ENCODE assay signal across 23 cellular contexts in the genomic region with DNA sequence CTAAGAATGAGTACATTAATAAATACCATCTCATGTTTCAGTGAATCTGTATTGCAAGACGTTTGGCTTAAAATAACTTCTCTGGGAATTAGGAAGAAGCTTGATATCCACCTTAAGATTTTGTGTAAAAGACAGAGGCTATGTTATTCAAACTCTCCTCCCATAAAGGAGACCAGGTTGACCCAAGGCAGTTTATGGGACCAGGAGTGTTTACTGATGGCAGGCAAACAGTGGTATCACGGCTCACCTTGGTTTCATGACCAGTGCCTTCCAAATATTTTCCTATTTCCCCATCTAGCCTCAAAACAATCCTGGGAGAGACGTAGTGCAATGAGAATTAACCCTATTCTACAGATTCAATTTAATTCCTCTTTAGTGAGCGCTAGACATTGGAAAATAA.
DNase-seq lines count a peak whose midpoint lies in the region; ATAC-seq and TF ChIP-seq lines count a peak whose summit lies in the region.
"Had no signal": no experiment of that assay in that cellular context is flagged by ENCODE, and none has a peak within 500 bp of the region (broad histone marks: within the 10 kb centered on the region; RNA-seq: fewer than 3 reads in every experiment).

No MANE protein-coding gene starts in this region.

- no peaks in the 10 kb centered on the region for H3K79me2 ChIP-seq in neural cell (replicated peaks; ENCODE audit: insufficient read depth, low read length)

- H2AFZ ChIP-seq in neural cell (ENCODE audit: low read depth, low read length), result no peak overlapping the region

- no peaks in the 10 kb centered on the region for H3K36me3 ChIP-seq in colonic mucosa
- no peaks in the 10 kb centered on the region for H3K36me3 ChIP-seq in neural cell (ENCODE audit: insufficient read depth, low read length)
- H3K36me3 ChIP-seq: BE2C, BLaER1 had no signal

- H3F3A ChIP-seq in neural cell (ENCODE audit: insufficient read depth, low read length, poor library complexity, severe bottlenecking), result no peaks in the 10 kb centered on the region

- no peak overlapping the region for H3K27ac ChIP-seq in colonic mucosa
- H3K27ac ChIP-seq in neural cell (ENCODE audit: low read length), result peak overlapping the region; percentile 62
- H3K27ac ChIP-seq: BLaER1 had no signal

- intact Hi-C loops in colonic mucosa (cut with DNase I) (no loop called here), left colon (cut with DNase I, micrococcal nuclease) (no loop called here)

- DNase-seq in colonic mucosa (peak; percentile 31), left colon (no peak), NK-92 (lab: John Stamatoyannopoulos, UW; ENCODE audit: unreplicated experiment) (no peak), T-helper 1 cell (no peak), germinal center (ENCODE audit: low spot score) (no peak)
- DNase-seq: 8988T; ACHN; BE2C; C1 segment of cervical spinal cord; CD4-positive, alpha-beta memory T cell; CD4-positive, CD25-positive, alpha-beta regulatory T cell; CD8-positive, alpha-beta memory T cell; COR-L47; DMS 273 treated with DMSO at 0.1 percent for 48 hours; DMS153; DMS53; DMS79; DND-41; EL; GDM1 had no signal

- no peaks in the 10 kb centered on the region for H3K4me1 ChIP-seq in colonic mucosa
- H3K4me1 ChIP-seq: BE2C, BLaER1 had no signal

- ATAC-seq in left colon, result peak; percentile 63
- ATAC-seq: GM12878 had no signal

- H3K27me3 ChIP-seq in colonic mucosa, result no peaks in the 10 kb centered on the region
- H3K27me3 ChIP-seq in neural cell (ENCODE audit: insufficient read depth, low read depth, low read length), result no peaks in the 10 kb centered on the region
- H3K27me3 ChIP-seq: BLaER1 had no signal

- H3K9ac ChIP-seq in colonic mucosa (ENCODE audit: low read depth in 2 of 2, low read length in 2 of 2) (no peak overlapping the region), neural cell (ENCODE audit: low read length) (no peak overlapping the region)
- H3K9ac ChIP-seq: BLaER1 had no signal

- TF ChIP-seq CTCF in colonic mucosa (IDR thresholded peaks at IDR 0.05) (no peak), neural cell (IDR thresholded peaks at IDR 0.05; ENCODE audit: poor library complexity, severe bottlenecking) (no peak)

- TF ChIP-seq EP300 in neural cell (conservative IDR thresholded peaks at IDR 0.05; ENCODE audit: poor library complexity, severe bottlenecking), result no peak

- H3K4me3 ChIP-seq in colonic mucosa (no peak overlapping the region), neural cell (ENCODE audit: low read length) (peak overlapping the region; percentile 4)
- H3K4me3 ChIP-seq: BLaER1, GM12878 had no signal

- H3K9me2 ChIP-seq in neural cell (ENCODE audit: insufficient read depth, low read length), result no peaks in the 10 kb centered on the region

- no peaks in the 10 kb centered on the region for H3K9me3 ChIP-seq in colonic mucosa
- no peaks in the 10 kb centered on the region for H3K9me3 ChIP-seq in neural cell (ENCODE audit: low read length)
- H3K9me3 ChIP-seq: BE2C, BLaER1 had no signal

- H3K4me2 ChIP-seq in neural cell (ENCODE audit: low read length), result peak overlapping the region; percentile 18
- H3K4me2 ChIP-seq: BLaER1 had no signal

- no peaks in the 10 kb centered on the region for H4K20me1 ChIP-seq in neural cell (ENCODE audit: insufficient read depth)
- H4K20me1 ChIP-seq: BLaER1 had no signal

- TF ChIP-seq RAD21 in neural cell (conservative IDR thresholded peaks at IDR 0.05), result no peak

TF ChIP-seq in neural cell, 6 proteins besides CTCF, POLR2A, EP300 and RAD21:
- TF ChIP-seq MXI1 (conservative IDR thresholded peaks at IDR 0.05; ENCODE audit: poor library complexity, severe bottlenecking) (no peak), TAF1 (IDR thresholded peaks at IDR 0.05; ENCODE audit: low read depth) (no peak), SMC3 (conservative IDR thresholded peaks at IDR 0.05; ENCODE audit: poor library complexity) (no peak), REST (IDR thresholded peaks at IDR 0.05; ENCODE audit: borderline replicate concordance) (no peak), POLR2AphosphoS5 (IDR thresholded peaks at IDR 0.05) (no peak), EZH2 (IDR thresholded peaks at IDR 0.05; ENCODE audit: borderline replicate concordance, insufficient read depth, low read length, poor library complexity, severe bottlenecking) (no peak)
